33 cellular contexts compared by ENCODE assay signal in genomic region chr1:72483958-72484357, GRCh38.
"Had no signal": no experiment of that assay in that cellular context is flagged by ENCODE, and none has a peak within 500 bp of the region (broad histone marks: within the 10 kb centered on the region; RNA-seq: fewer than 3 reads in every experiment).

No MANE protein-coding gene starts in this region.

- H3K36me3 ChIP-seq: adrenal gland, brain microvascular endothelial cell, breast epithelium had no signal

- DNase-seq: activated B cell treated with CpG ODN at 0.5 μM for 24 hours; activated CD4-positive, alpha-beta memory T cell treated with anti-CD3 and anti-CD28 coated beads for 36 hours; activated CD4-positive, alpha-beta T cell treated with anti-CD3 and anti-CD28 coated beads for 4 hours; activated CD4-positive, alpha-beta T cell treated with anti-CD3 and anti-CD28 coated beads, Interleukin-2, amount 10 ng/mL, durations not matched to agents 24 days and 14 days; activated CD4-positive, alpha-beta T cell treated with anti-CD3 and anti-CD28 coated beads, Interleukin-2, amount 50 U/mL, for 1 hour; activated CD4-positive, alpha-beta T cell treated with anti-CD3 and anti-CD28 coated beads, Interleukin-2, amount 50 U/mL, for 4 hours; activated CD4-positive, CD25-positive, alpha-beta regulatory T cell treated with anti-CD3 and anti-CD28 coated beads, Interleukin-2, amount 50 U/mL, for 72 hours; activated CD8-positive, alpha-beta memory T cell treated with anti-CD3 and anti-CD28 coated beads, Interleukin-2, amount 50 U/mL, for 4 hours; activated CD8-positive, alpha-beta T cell treated with anti-CD3 and anti-CD28 coated beads for 36 hours; activated effector memory CD4-positive, alpha-beta T cell treated with anti-CD3 and anti-CD28 coated beads, Interleukin-2, amount 50 U/mL, for 16 hours; activated gamma-delta T cell treated with Interleukin-2 at 50 U/mL for 16 hours; activated naive CD4-positive, alpha-beta T cell; activated naive CD4-positive, alpha-beta T cell treated with anti-CD3 and anti-CD28 coated beads for 36 hours; activated naive CD4-positive, alpha-beta T cell treated with anti-CD3 and anti-CD28 coated beads, Interleukin-2, amount 50 U/mL, for 16 hours; activated naive CD8-positive, alpha-beta T cell treated with anti-CD3 and anti-CD28 coated beads for 36 hours; activated T-cell treated with anti-CD3 and anti-CD28 coated beads for 4 hours; activated T-cell treated with anti-CD3 and anti-CD28 coated beads, Interleukin-2, amount 50 U/mL, for 1 hour; activated T-cell treated with anti-CD3 and anti-CD28 coated beads, Interleukin-2, amount 50 U/mL, for 4 hours; activated T-cell treated with anti-CD3 and anti-CD28 coated beads, Interleukin-2, amount 50 U/mL, for 72 hours; adrenal gland; amniotic stem cell; aorta; body of pancreas; brain microvascular endothelial cell; central memory CD4-positive, alpha-beta T cell; T-helper 9 cell had no signal

- FAIRE-seq: astrocyte, colon, TTC549 had no signal

- H3K27me3 ChIP-seq: adrenal gland, body of pancreas, brain microvascular endothelial cell, breast epithelium had no signal

- H3K4me3 ChIP-seq: adrenal gland, body of pancreas, breast epithelium had no signal

- H3K9me3 ChIP-seq: adrenal gland, body of pancreas had no signal

- ATAC-seq: activated naive CD4-positive, alpha-beta T cell treated with anti-CD3 and anti-CD28 coated beads, Interleukin-2, amount 50 U/mL, for 72 hours; activated T-cell treated with anti-CD3 and anti-CD28 coated beads, Interleukin-2, amount 50 U/mL, for 4 hours; activated T-cell treated with anti-CD3 and anti-CD28 coated beads, Interleukin-2, amount 50 U/mL, for 72 hours; activated T-helper 17 cell treated with anti-CD3 and anti-CD28 coated beads, Interleukin-2, amount 50 U/mL, for 72 hours; body of pancreas had no signal

- H3K4me1 ChIP-seq: adrenal gland, body of pancreas, breast epithelium had no signal

- H3K27ac ChIP-seq: adrenal gland, body of pancreas, brain microvascular endothelial cell, breast epithelium, VCaP had no signal
